ENCODE assay signal across 13 cellular contexts in genomic region chr10:71143170-71143569, GRCh38.
A peak's percentile ranks its signal among the peaks of the same experiment; 100 is the strongest.
DNase-seq lines count a peak whose midpoint lies in the region; ATAC-seq and TF ChIP-seq lines count a peak whose summit lies in the region.
"Had no signal": no experiment of that assay in that cellular context is flagged by ENCODE, and none has a peak within 500 bp of the region (broad histone marks: within the 10 kb centered on the region; RNA-seq: fewer than 3 reads in every experiment).

No MANE protein-coding gene starts in this region.

- H3K27ac Mint-ChIP-seq in neural progenitor cell = no peak overlapping the region
- H3K27ac Mint-ChIP-seq: CD4-positive, alpha-beta T cell; HFFc6 had no signal

- H3K9me2 ChIP-seq in Karpas-422 (replicated peaks; ENCODE audit: insufficient read depth, low read length) = no peaks in the 10 kb centered on the region

- no peaks in the 10 kb centered on the region for H4K20me1 ChIP-seq in Karpas-422 (ENCODE audit: insufficient read depth, low read depth, low read length)
- H4K20me1 ChIP-seq in neural progenitor cell (ENCODE audit: low read depth) = no peaks in the 10 kb centered on the region

- no peaks in the 10 kb centered on the region for H3K27me3 ChIP-seq in right atrium auricular region
- no peaks in the 10 kb centered on the region for H3K27me3 ChIP-seq in heart left ventricle
- H3K27me3 ChIP-seq in right cardiac atrium (ENCODE audit: control insufficient read depth, insufficient read depth) = no peaks in the 10 kb centered on the region
- H3K27me3 ChIP-seq in Karpas-422 (ENCODE audit: low read length) = no peaks in the 10 kb centered on the region
- H3K27me3 ChIP-seq in neural progenitor cell = no peaks in the 10 kb centered on the region
- peaks cover 4% of the 10 kb centered on the region for H3K27me3 ChIP-seq in brain microvascular endothelial cell (replicated peaks)

- H3K9me3 ChIP-seq in right atrium auricular region (no peaks in the 10 kb centered on the region), heart left ventricle (no peaks in the 10 kb centered on the region), right cardiac atrium (ENCODE audit: control insufficient read depth, low read length) (no peaks in the 10 kb centered on the region), Karpas-422 (ENCODE audit: low read length) (no peaks in the 10 kb centered on the region), neural progenitor cell (ENCODE audit: low read depth) (no peaks in the 10 kb centered on the region)
- H3K9me3 ChIP-seq: HAP-1 had no signal

- in situ Hi-C loops in brain microvascular endothelial cell (cut with HindIII; ENCODE audit: low pct_ligation_motif_present, low sequenced_read_pairs) = no loop called here

- H3K4me1 ChIP-seq in right atrium auricular region = peaks cover 0 to 15% of the 10 kb centered on the region in 2 donors
- H3K4me1 ChIP-seq in heart left ventricle = peaks cover 0 to 12% (median 2%) of the 10 kb centered on the region in 12 donors
- H3K4me1 ChIP-seq in right cardiac atrium (ENCODE audit: control insufficient read depth, insufficient read depth, low read length) = no peaks in the 10 kb centered on the region
- H3K4me1 ChIP-seq in Karpas-422 (ENCODE audit: low read length) = no peaks in the 10 kb centered on the region
- H3K4me1 ChIP-seq in neural progenitor cell = no peaks in the 10 kb centered on the region
- H3K4me1 ChIP-seq: HAP-1 had no signal

- no peaks in the 10 kb centered on the region for H3K4me1 Mint-ChIP-seq in neural progenitor cell

- H3F3A ChIP-seq in neural progenitor cell (ENCODE audit: low read depth) = no peaks in the 10 kb centered on the region

- intact Hi-C loops in Right ventricle myocardium superior (cut with DNase I) = no loop called here
- intact Hi-C loops in heart left ventricle (cut with DNase I) = no loop called here
- intact Hi-C loops in right cardiac atrium (cut with DNase I) = loop anchor here in 1 of 4 donors (2.0 kb wide), 1 partner anchor 66 kb away; no protein-coding TSS in a partner anchor

- no peak overlapping the region for H2AFZ ChIP-seq in Karpas-422 (ENCODE audit: low read length)
- no peak overlapping the region for H2AFZ ChIP-seq in neural progenitor cell (replicated peaks)

- H3K27me3 Mint-ChIP-seq in neural progenitor cell (ENCODE audit: insufficient read depth, low read depth) = peaks cover 3% of the 10 kb centered on the region

- DNase-seq in Right ventricle myocardium superior (peak; percentile 64), right atrium auricular region (ENCODE audit: low spot score) (no peak), heart left ventricle (peak in 4 of 5 donors; percentile 21 to 76 (median 46)), right cardiac atrium (peak in 2 of 3 donors; percentile 66 to 69), NCI-H2107 treated with DMSO at 0.1 percent for 48 hours (lab: John Stamatoyannopoulos, UW; ENCODE audit: unreplicated experiment) (no peak), Karpas-422 (no peak), neural progenitor cell (ENCODE audit: low spot score) (no peak), brain microvascular endothelial cell (no peak)
- DNase-seq: ACHN; CD4-positive, alpha-beta T cell; DMS79; HFFc6 had no signal

- H3K36me3 Mint-ChIP-seq in neural progenitor cell = no peaks in the 10 kb centered on the region

- ATAC-seq in Right ventricle myocardium superior (ENCODE audit: poor library complexity) = peak; percentile 87
- ATAC-seq in heart left ventricle = peak; percentile 70 to 91 (median 76)
- ATAC-seq in right cardiac atrium = peak; percentile 47 to 68

- no peaks in the 10 kb centered on the region for H3K9me3 Mint-ChIP-seq in neural progenitor cell
- H3K9me3 Mint-ChIP-seq: CD4-positive, alpha-beta T cell; HFFc6 had no signal

- H3K4me3 ChIP-seq in right atrium auricular region = no peak overlapping the region
- H3K4me3 ChIP-seq in heart left ventricle = no peak overlapping the region
- H3K4me3 ChIP-seq in right cardiac atrium (ENCODE audit: low read length) = no peak overlapping the region
- H3K4me3 ChIP-seq in Karpas-422 (ENCODE audit: low read length) = no peak overlapping the region
- H3K4me3 ChIP-seq in neural progenitor cell = no peak overlapping the region
- H3K4me3 ChIP-seq in brain microvascular endothelial cell (ENCODE audit: low read depth, low read length) = no peak overlapping the region
- H3K4me3 ChIP-seq: HAP-1 had no signal

- H3K9ac ChIP-seq in Karpas-422 (ENCODE audit: low read length) (no peak overlapping the region), neural progenitor cell (no peak overlapping the region)

- TF ChIP-seq CTCF in right atrium auricular region (IDR thresholded peaks at IDR 0.05) (no peak), heart left ventricle (IDR thresholded peaks at IDR 0.05) (no peak), neural progenitor cell (IDR thresholded peaks at IDR 0.05) (no peak), brain microvascular endothelial cell (IDR thresholded peaks at IDR 0.05; ENCODE audit: low read depth, low read length, missing control alignments) (no peak)

- H3K27ac ChIP-seq in right atrium auricular region = peak overlapping the region in 1 of 2 donors; percentile 42
- H3K27ac ChIP-seq in heart left ventricle = no peak overlapping the region
- H3K27ac ChIP-seq in right cardiac atrium (ENCODE audit: low read length) = no peak overlapping the region
- H3K27ac ChIP-seq in Karpas-422 (ENCODE audit: low read length) = no peak overlapping the region
- no peak overlapping the region for H3K27ac ChIP-seq in neural progenitor cell
- H3K27ac ChIP-seq in brain microvascular endothelial cell = no peak overlapping the region

- H3K79me2 ChIP-seq in Karpas-422 (ENCODE audit: low read length) (no peaks in the 10 kb centered on the region), neural progenitor cell (ENCODE audit: low read depth) (no peaks in the 10 kb centered on the region)

- H3K4me2 ChIP-seq in Karpas-422 (ENCODE audit: low read depth, low read length, poor library complexity, severe bottlenecking) (no peak overlapping the region), neural progenitor cell (no peak overlapping the region)

- TF ChIP-seq POLR2A in heart left ventricle (IDR thresholded peaks at IDR 0.05) = no peak

- 45 to 89% (median 54%) methylated on average over 2 to 5 of the region's 5 CpGs for WGBS in heart left ventricle, 4 donors
- 60% methylated on average over 5 of the region's 5 CpGs for WGBS in right cardiac atrium

- H3K36me3 ChIP-seq in right atrium auricular region (no peaks in the 10 kb centered on the region), heart left ventricle (no peaks in the 10 kb centered on the region), Karpas-422 (ENCODE audit: insufficient read depth, low read length) (no peaks in the 10 kb centered on the region), neural progenitor cell (no peaks in the 10 kb centered on the region), brain microvascular endothelial cell (replicated peaks) (no peaks in the 10 kb centered on the region)
- H3K36me3 ChIP-seq: HAP-1 had no signal

- H3K4me3 Mint-ChIP-seq in neural progenitor cell = no peak overlapping the region
- H3K4me3 Mint-ChIP-seq: CD4-positive, alpha-beta T cell; HFFc6 had no signal

Comparison
In these comparisons a context has a peak if more than half of its experiments do, and no peak if none do; other contexts are left out.
1. DNase-seq: peak in Right ventricle myocardium superior (single experiment), heart left ventricle (4 of 5) and right cardiac atrium (2 of 3); none in right atrium auricular region (single experiment), NCI-H2107 treated with DMSO at 0.1 percent for 48 hours (single experiment), Karpas-422 (single experiment), neural progenitor cell (single experiment) and brain microvascular endothelial cell (single experiment).
2. Peak in every context shown above with its lines, with median percentiles within 50 percentile points of each other: ATAC-seq.